ENCODE assay signal across 10 cellular contexts in genomic region chr6:53239526-53239925, GRCh38.
DNase-seq lines count a peak whose midpoint lies in the region; ATAC-seq, FAIRE-seq and TF ChIP-seq lines count a peak whose summit lies in the region.
"Had no signal": no experiment of that assay in that cellular context is flagged by ENCODE, and none has a peak within 500 bp of the region (broad histone marks: within the 10 kb centered on the region; RNA-seq: fewer than 3 reads in every experiment).

No MANE protein-coding gene starts in this region.

- no peak for TF ChIP-seq CTCF in heart left ventricle (IDR thresholded peaks at IDR 0.05)

- no peaks in the 10 kb centered on the region for H3K9me3 ChIP-seq in heart left ventricle
- H3K9me3 ChIP-seq in small intestine (ENCODE audit: control insufficient read depth, low read depth): no peaks in the 10 kb centered on the region
- H3K9me3 ChIP-seq: Caco-2 had no signal

- intact Hi-C loops in heart left ventricle (cut with DNase I): no loop called here

- H3K4me1 ChIP-seq in heart left ventricle (peaks cover 0 to 19% (median 0%) of the 10 kb centered on the region in 12 donors), small intestine (ENCODE audit: control insufficient read depth in 2 of 2, insufficient read depth in 1 of 2, low read depth in 1 of 2, low read length in 1 of 2) (no peaks in the 10 kb centered on the region)
- H3K4me1 ChIP-seq: Caco-2 had no signal

- H3K27me3 ChIP-seq in heart left ventricle (no peaks in the 10 kb centered on the region), small intestine (ENCODE audit: control insufficient read depth in 2 of 2, insufficient read depth in 2 of 2, low read length in 2 of 2) (no peaks in the 10 kb centered on the region)
- H3K27me3 ChIP-seq: cardiac muscle cell had no signal

- no peak for TF ChIP-seq POLR2A in heart left ventricle (IDR thresholded peaks at IDR 0.05)

- no peaks in the 10 kb centered on the region for H3K36me3 ChIP-seq in heart left ventricle
- H3K36me3 ChIP-seq in small intestine (ENCODE audit: control insufficient read depth in 2 of 2, insufficient read depth in 2 of 2, low read length in 2 of 2): no peaks in the 10 kb centered on the region
- H3K36me3 ChIP-seq: cardiac muscle cell had no signal

- peak; percentile 49 for ATAC-seq in GM18858 (IDR thresholded peaks at IDR 0.05; ENCODE audit: unreplicated experiment)
- peak; percentile 77 for ATAC-seq in HG02571 (IDR thresholded peaks at IDR 0.05; ENCODE audit: unreplicated experiment)
- ATAC-seq in HG03469 (IDR thresholded peaks at IDR 0.05; ENCODE audit: unreplicated experiment): peak; percentile 48
- ATAC-seq in heart left ventricle: no peak

- H3K27ac ChIP-seq in heart left ventricle (no peak overlapping the region), small intestine (ENCODE audit: low read depth in 1 of 2, low read length in 1 of 2) (no peak overlapping the region)
- H3K27ac ChIP-seq: cardiac muscle cell had no signal

- 92 to 99% (median 93%) methylated on average over 3 of the region's 3 CpGs for WGBS in heart left ventricle, 4 donors
- WGBS in small intestine, 3 donors: 84 to 94% (median 93%) methylated on average over 3 of the region's 3 CpGs

- H3K4me3 ChIP-seq in heart left ventricle: no peak overlapping the region
- no peak overlapping the region for H3K4me3 ChIP-seq in small intestine (ENCODE audit: low read depth in 1 of 2, low read length in 2 of 2)
- H3K4me3 ChIP-seq: cardiac muscle cell had no signal

- DNase-seq in DMS53 (lab: John Stamatoyannopoulos, UW) (peak; percentile 72), heart left ventricle (no peak), iPS-NIHi7 (ENCODE audit: extremely low spot score) (no peak), DMS153 treated with DMSO at 0.1 percent for 48 hours (lab: John Stamatoyannopoulos, UW; ENCODE audit: unreplicated experiment) (no peak), small intestine (no peak)
- DNase-seq: Caco-2 had no signal

- no peak for FAIRE-seq in small intestine (lab: Jason Lieb, UNC)

Comparison
In these comparisons a context has a peak if more than half of its experiments do, and no peak if none do; other contexts are left out.
1. ATAC-seq: peak in GM18858 (single experiment), HG02571 (single experiment) and HG03469 (single experiment); none in heart left ventricle (0 of 4).